8 cellular contexts compared by ENCODE assay signal in genomic region chr19:4534836-4535658, GRCh38. TPM values are rescaled to one million over a fixed set of nuclear protein-coding genes. Genes with fewer than 3 reads are reported as not detected.
DNase-seq lines count a peak whose midpoint lies in the region; ATAC-seq and TF ChIP-seq lines count a peak whose summit lies in the region.

Gene PLIN5, minus strand, starts transcription at chr19:4535224. Its CDS starts 1,150 bp downstream, at chr19:4534074.

- ATAC-seq in memory B cell (ENCODE audit: low read depth): peak; percentile 73
- ATAC-seq in HG02678 (IDR thresholded peaks at IDR 0.05; ENCODE audit: unreplicated experiment): no peak
- ATAC-seq in HG02623 (IDR thresholded peaks at IDR 0.05; ENCODE audit: unreplicated experiment): no peak

- peaks cover 9% of the 10 kb centered on the region for H3K27me3 Mint-ChIP-seq in activated CD4-positive, alpha-beta T cell treated with anti-CD3 and anti-CD28 coated beads, Interleukin-2, amount 10 ng/mL, durations not matched to agents 24 days and 14 days
- H3K27me3 Mint-ChIP-seq in memory B cell: peaks cover 22% of the 10 kb centered on the region

- H3K4me1 Mint-ChIP-seq in activated CD4-positive, alpha-beta T cell treated with anti-CD3 and anti-CD28 coated beads, Interleukin-2, amount 10 ng/mL, durations not matched to agents 24 days and 14 days: peaks cover 10% of the 10 kb centered on the region
- H3K4me1 Mint-ChIP-seq in memory B cell: peaks cover 5% of the 10 kb centered on the region

- H3K36me3 Mint-ChIP-seq in activated CD4-positive, alpha-beta T cell treated with anti-CD3 and anti-CD28 coated beads, Interleukin-2, amount 10 ng/mL, durations not matched to agents 24 days and 14 days (ENCODE audit: low read depth): no peaks in the 10 kb centered on the region
- no peaks in the 10 kb centered on the region for H3K36me3 Mint-ChIP-seq in memory B cell

- no peak within 1 kb of the TSS for H3K27ac Mint-ChIP-seq in activated CD4-positive, alpha-beta T cell treated with anti-CD3 and anti-CD28 coated beads, Interleukin-2, amount 10 ng/mL, durations not matched to agents 24 days and 14 days
- no peak within 1 kb of the TSS for H3K27ac Mint-ChIP-seq in memory B cell

- TF ChIP-seq CTCF in GM13976 (IDR thresholded peaks at IDR 0.05; ENCODE audit: borderline replicate concordance, control extremely low read depth, extremely low read depth, insufficient read depth, missing control alignments): no peak

- intact Hi-C loops in activated CD4-positive, alpha-beta T cell treated with anti-CD3 and anti-CD28 coated beads, Interleukin-2, amount 10 ng/mL, durations not matched to agents 24 days and 14 days (cut with micrococcal nuclease): no loop called here

- no peaks in the 10 kb centered on the region for H3K9me3 Mint-ChIP-seq in activated CD4-positive, alpha-beta T cell treated with anti-CD3 and anti-CD28 coated beads, Interleukin-2, amount 10 ng/mL, durations not matched to agents 24 days and 14 days
- no peaks in the 10 kb centered on the region for H3K9me3 Mint-ChIP-seq in memory B cell

- peak; percentile 77 for DNase-seq in GM13976 (ENCODE audit: low spot score)
- peak; percentile 78 for DNase-seq in NCI-H2171 (lab: John Stamatoyannopoulos, UW)
- peak; percentile 70 for DNase-seq in activated CD4-positive, alpha-beta T cell treated with anti-CD3 and anti-CD28 coated beads, Interleukin-2, amount 10 ng/mL, durations not matched to agents 24 days and 14 days
- peak; percentile 53 for DNase-seq in effector CD8-positive, alpha-beta T cell (lab: John Stamatoyannopoulos, UW)
- DNase-seq in memory B cell (ENCODE audit: low spot score in 2 of 2): peak in 1 of 2 donors; percentile 47
- DNase-seq in stimulated activated CD8-positive, alpha-beta memory T cell treated with anti-CD3 and anti-CD28 coated beads, Interleukin-4, amount 100 ng/mL, for 48 hours: peak; percentile 74

- no peak within 1 kb of the TSS for H3K4me3 Mint-ChIP-seq in activated CD4-positive, alpha-beta T cell treated with anti-CD3 and anti-CD28 coated beads, Interleukin-2, amount 10 ng/mL, durations not matched to agents 24 days and 14 days
- peak within 1 kb of the TSS; percentile 37 for H3K4me3 Mint-ChIP-seq in memory B cell

- in situ Hi-C loops in GM13976 (cut with MboI; ENCODE audit: low sequenced_read_pairs, unreplicated experiment): no loop called here

RNA-seq across cellular contexts. Expression of gene PLIN5, which starts in this region (rescaled TPM):
- not detected in 2 replicates for total RNA-seq in activated CD4-positive, alpha-beta T cell treated with anti-CD3 and anti-CD28 coated beads, Interleukin-2, amount 10 ng/mL, durations not matched to agents 24 days and 14 days

Comparison
In these comparisons a context has a peak if more than half of its experiments do, and no peak if none do; other contexts are left out.
1. Peak in DNase-seq in activated CD4-positive, alpha-beta T cell treated with anti-CD3 and anti-CD28 coated beads, Interleukin-2, amount 10 ng/mL, durations not matched to agents 24 days and 14 days; RNA of the gene not detected or under 1 TPM.